In the genomic region with DNA sequence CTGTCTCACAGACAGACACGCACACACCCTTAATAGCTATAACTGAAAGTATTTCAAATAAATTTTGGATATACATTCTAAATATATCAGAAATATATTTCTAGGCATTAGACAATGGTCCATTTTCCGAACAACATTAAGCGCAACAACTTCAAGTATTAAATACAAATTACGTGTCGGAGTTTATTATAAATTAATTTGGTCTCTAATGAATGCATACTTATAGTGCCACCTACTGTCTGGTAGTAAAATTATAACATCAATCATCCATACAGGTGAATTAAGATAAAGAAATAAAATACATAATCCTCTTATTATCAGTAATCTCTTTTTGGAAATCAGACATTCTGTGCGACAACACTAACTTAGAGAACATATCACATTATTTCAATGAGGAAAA, we compare ENCODE assay signal across 11 cellular contexts. TPM values are rescaled to one million over a fixed set of nuclear protein-coding genes. Genes with fewer than 3 reads are reported as not detected.
DNase-seq lines count a peak whose midpoint lies in the region; ATAC-seq, FAIRE-seq and TF ChIP-seq lines count a peak whose summit lies in the region.
"Had no signal": no experiment of that assay in that cellular context is flagged by ENCODE, and none has a peak within 500 bp of the region (broad histone marks: within the 10 kb centered on the region; RNA-seq: fewer than 3 reads in every experiment).

No MANE protein-coding gene starts in this region.

- CTCF ChIA-PET in K562 (lab: Yijun Ruan, JAX; ENCODE audit: low intra/inter-chr PET ratio) = interaction anchor here (2.0 kb wide), 1 partner anchor 321 kb away, joined by 11 read pairs; no protein-coding TSS in a partner anchor

- no peaks in the 10 kb centered on the region for H3K4me1 ChIP-seq in CD4-positive, CD25-positive, alpha-beta regulatory T cell (ENCODE audit: control insufficient read depth, insufficient read depth, low read length, poor library complexity, severe bottlenecking)
- H3K4me1 ChIP-seq in K562 (replicated peaks in 1 of 2; ENCODE audit: control insufficient read depth in 2 of 2, insufficient read depth in 2 of 2, low read length in 2 of 2) = peaks cover 0 to 3% of the 10 kb centered on the region in 2 experiments; a peak in 1 of 5 replicates
- H3K4me1 ChIP-seq: testis had no signal

- peaks cover 3% of the 10 kb centered on the region for H3K27me3 ChIP-seq in CD4-positive, CD25-positive, alpha-beta regulatory T cell (ENCODE audit: control insufficient read depth, insufficient read depth, low read length)
- no peaks in the 10 kb centered on the region for H3K27me3 ChIP-seq in K562 (ENCODE audit: control insufficient read depth in 2 of 2, insufficient read depth in 2 of 2, low read length in 2 of 2)
- H3K27me3 ChIP-seq: testis had no signal

- H3K36me3 Mint-ChIP-seq in CD4-positive, CD25-positive, alpha-beta regulatory T cell = no peaks in the 10 kb centered on the region
- H3K36me3 Mint-ChIP-seq in HFFc6 (ENCODE audit: low read depth) (no peaks in the 10 kb centered on the region), mesothelial cell of epicardium (no peaks in the 10 kb centered on the region)
- H3K36me3 Mint-ChIP-seq in activated T-helper 2 cell treated with anti-CD3 and anti-CD28 coated beads, Interferon-gamma antibody, Interleukin-2, Interleukin-4, amounts not matched to agents 10 μg/mL and 5 μg/mL and 100 μg/mL, durations not matched to agents 14 hours and 24 hours and 36 hours (ENCODE audit: low read depth) = no peaks in the 10 kb centered on the region

- peak in 2 of 3 donors; percentile 10 to 34 for DNase-seq in CD4-positive, CD25-positive, alpha-beta regulatory T cell
- DNase-seq in HFFc6 (no peak), K562 (ENCODE audit: extremely low read depth in 1 of 4, low spot score in 3 of 4) (no peak), mesothelial cell of epicardium (ENCODE audit: low spot score in 2 of 2, unreplicated experiment in 2 of 2) (no peak), HPDE6-E6E7 (ENCODE audit: extremely low spot score) (no peak), kidney glomerular epithelial cell (lab: John Stamatoyannopoulos, UW) (no peak)
- no peak for DNase-seq in activated T-helper 2 cell treated with anti-CD3 and anti-CD28 coated beads, Interferon-gamma antibody, Interleukin-2, Interleukin-4, amounts not matched to agents 10 μg/mL and 5 μg/mL and 100 μg/mL, durations not matched to agents 14 hours and 24 hours and 36 hours (ENCODE audit: low spot score)
- DNase-seq: effector CD4-positive, alpha-beta T cell; T-helper 2 cell; testis had no signal

- FAIRE-seq in K562 (lab: Jason Lieb, UNC) = no peak

- no peak for TF ChIP-seq EP300 in K562 (IDR thresholded peaks at IDR 0.05; ENCODE audit: low read length)

- no peaks in the 10 kb centered on the region for H3K79me2 ChIP-seq in K562 (ENCODE audit: control insufficient read depth, insufficient read depth, low read length)

- H3K27ac Mint-ChIP-seq in CD4-positive, CD25-positive, alpha-beta regulatory T cell = no peak overlapping the region
- no peak overlapping the region for H3K27ac Mint-ChIP-seq in HFFc6
- no peak overlapping the region for H3K27ac Mint-ChIP-seq in mesothelial cell of epicardium
- no peak overlapping the region for H3K27ac Mint-ChIP-seq in activated T-helper 2 cell treated with anti-CD3 and anti-CD28 coated beads, Interferon-gamma antibody, Interleukin-2, Interleukin-4, amounts not matched to agents 10 μg/mL and 5 μg/mL and 100 μg/mL, durations not matched to agents 14 hours and 24 hours and 36 hours

- no peak for TF ChIP-seq POLR2A in K562 (conservative IDR thresholded peaks at IDR 0.05)

- peaks cover 0 to 3% (median 0%) of the 10 kb centered on the region in 7 donors for H3K9me3 Mint-ChIP-seq in CD4-positive, CD25-positive, alpha-beta regulatory T cell
- H3K9me3 Mint-ChIP-seq in HFFc6 (no peaks in the 10 kb centered on the region), mesothelial cell of epicardium (peaks cover 6% of the 10 kb centered on the region)
- H3K9me3 Mint-ChIP-seq in activated T-helper 2 cell treated with anti-CD3 and anti-CD28 coated beads, Interferon-gamma antibody, Interleukin-2, Interleukin-4, amounts not matched to agents 10 μg/mL and 5 μg/mL and 100 μg/mL, durations not matched to agents 14 hours and 24 hours and 36 hours = peaks cover 9% of the 10 kb centered on the region

- no peak overlapping the region for H3K9ac ChIP-seq in K562 (ENCODE audit: insufficient read depth in 1 of 2, low read depth in 2 of 2, low read length in 2 of 2)

- H4K20me1 ChIP-seq in K562 (replicated peaks; ENCODE audit: control insufficient read depth, insufficient read depth, low read length) = no peaks in the 10 kb centered on the region

- H3K9me3 ChIP-seq in CD4-positive, CD25-positive, alpha-beta regulatory T cell (ENCODE audit: control insufficient read depth in 2 of 2, low read length in 2 of 2) = peaks cover 0 to 9% of the 10 kb centered on the region in 2 experiments
- no peaks in the 10 kb centered on the region; the same call in 1 of the 2 replicates for H3K9me3 ChIP-seq in K562 (replicated peaks; ENCODE audit: control insufficient read depth, insufficient read depth, low read depth, low read length)
- H3K9me3 ChIP-seq: testis had no signal

- no peak overlapping the region for H3K27ac ChIP-seq in CD4-positive, CD25-positive, alpha-beta regulatory T cell (ENCODE audit: insufficient read depth, low read length, poor library complexity, severe bottlenecking)
- H3K27ac ChIP-seq in K562 (ENCODE audit: extremely low read depth, low read depth, low read length) = no peak overlapping the region
- H3K27ac ChIP-seq: testis had no signal

- peaks cover 32% of the 10 kb centered on the region for H3K27me3 Mint-ChIP-seq in CD4-positive, CD25-positive, alpha-beta regulatory T cell
- peaks cover 6% of the 10 kb centered on the region; the same call in 1 of the 2 replicates for H3K27me3 Mint-ChIP-seq in HFFc6 (ENCODE audit: insufficient read depth)
- no peaks in the 10 kb centered on the region for H3K27me3 Mint-ChIP-seq in mesothelial cell of epicardium (ENCODE audit: low read depth)
- H3K27me3 Mint-ChIP-seq in activated T-helper 2 cell treated with anti-CD3 and anti-CD28 coated beads, Interferon-gamma antibody, Interleukin-2, Interleukin-4, amounts not matched to agents 10 μg/mL and 5 μg/mL and 100 μg/mL, durations not matched to agents 14 hours and 24 hours and 36 hours (ENCODE audit: low read depth) = no peaks in the 10 kb centered on the region

- H3K9me1 ChIP-seq in K562 (ENCODE audit: control insufficient read depth, insufficient read depth, low read length) = no peaks in the 10 kb centered on the region

- no peaks in the 10 kb centered on the region for H3K4me1 Mint-ChIP-seq in CD4-positive, CD25-positive, alpha-beta regulatory T cell
- H3K4me1 Mint-ChIP-seq in HFFc6 (ENCODE audit: low read depth) (peaks cover 13% of the 10 kb centered on the region; the same call in 1 of the 2 replicates), mesothelial cell of epicardium (no peaks in the 10 kb centered on the region)
- H3K4me1 Mint-ChIP-seq in activated T-helper 2 cell treated with anti-CD3 and anti-CD28 coated beads, Interferon-gamma antibody, Interleukin-2, Interleukin-4, amounts not matched to agents 10 μg/mL and 5 μg/mL and 100 μg/mL, durations not matched to agents 14 hours and 24 hours and 36 hours (ENCODE audit: low read depth) = no peaks in the 10 kb centered on the region

- POLR2A ChIA-PET in K562 (lab: Yijun Ruan, JAX) = no interaction called here

- 0 out of 2 replicates have a peak overlapping the region, but pooled peaks have one; percentile 9 for H2AFZ ChIP-seq in K562 (ENCODE audit: low read depth, low read length)

- in situ Hi-C loops in K562 (cut with MboI) = no loop called here

- H3K4me3 Mint-ChIP-seq in CD4-positive, CD25-positive, alpha-beta regulatory T cell = no peak overlapping the region
- H3K4me3 Mint-ChIP-seq in HFFc6 = no peak overlapping the region
- H3K4me3 Mint-ChIP-seq in mesothelial cell of epicardium = no peak overlapping the region
- H3K4me3 Mint-ChIP-seq in activated T-helper 2 cell treated with anti-CD3 and anti-CD28 coated beads, Interferon-gamma antibody, Interleukin-2, Interleukin-4, amounts not matched to agents 10 μg/mL and 5 μg/mL and 100 μg/mL, durations not matched to agents 14 hours and 24 hours and 36 hours (ENCODE audit: low read depth) = no peak overlapping the region

- BruUV-seq in K562 (replicated peaks; lab: Mats Ljungman, UMichigan) = no TSS peak

- no peak overlapping the region for H3K4me2 ChIP-seq in K562 (ENCODE audit: insufficient read depth, low read length)

- H3K36me3 ChIP-seq in CD4-positive, CD25-positive, alpha-beta regulatory T cell (ENCODE audit: control insufficient read depth, insufficient read depth, low read length) = no peaks in the 10 kb centered on the region
- no peaks in the 10 kb centered on the region for H3K36me3 ChIP-seq in K562 (ENCODE audit: control insufficient read depth, insufficient read depth, low read length)

- 31% methylated on average over 6 of the region's 6 CpGs for WGBS in K562 (ENCODE audit: insufficient coverage, low coverage, missing lambda C conversion rate)

- intact Hi-C loops in K562 (cut with micrococcal nuclease) = loop anchor here (1.0 kb wide), 1 partner anchor 321 kb away; no protein-coding TSS in a partner anchor
- intact Hi-C loops in activated T-helper 2 cell treated with anti-CD3 and anti-CD28 coated beads, Interferon-gamma antibody, Interleukin-2, Interleukin-4, amounts not matched to agents 10 μg/mL and 5 μg/mL and 100 μg/mL, durations not matched to agents 14 hours and 24 hours and 36 hours (cut with micrococcal nuclease) = loop anchor here (1.0 kb wide), 1 partner anchor 322 kb away; no protein-coding TSS in a partner anchor

- ATAC-seq in CD4-positive, CD25-positive, alpha-beta regulatory T cell (ENCODE audit: low read depth in 2 of 2) = no peak
- ATAC-seq in K562 (no peak), GM19395 (IDR thresholded peaks at IDR 0.05; ENCODE audit: unreplicated experiment) (no peak)

- TF ChIP-seq CTCF in HFFc6 (IDR thresholded peaks at IDR 0.05) (peak; percentile 76), K562 (IDR thresholded peaks at IDR 0.05 in 2 of 3, conservative IDR thresholded peaks at IDR 0.05 in 1 of 3; ENCODE audit: insufficient read depth in 2 of 3, low read depth in 1 of 3, low read length in 3 of 3) (peak in 2 of 3 experiments; percentile 11 to 49; a peak in 3 of 6 replicates), mesothelial cell of epicardium (IDR thresholded peaks at IDR 0.05; ENCODE audit: unreplicated experiment) (peak; percentile 15)

- no peak overlapping the region for H3K4me3 ChIP-seq in CD4-positive, CD25-positive, alpha-beta regulatory T cell (ENCODE audit: low read depth, low read length)
- H3K4me3 ChIP-seq in K562 = no peak overlapping the region
- H3K4me3 ChIP-seq: testis had no signal

- peak; percentile 36 to 61 for TF ChIP-seq RAD21 in K562 (CRISPR knock-in tag; conservative IDR thresholded peaks at IDR 0.05 in 1 of 2, IDR thresholded peaks at IDR 0.05 in 1 of 2)

RNA-seq across cellular contexts. Expression of a gene that starts 27.2 kb away (rescaled TPM):
- total RNA-seq in CD4-positive, CD25-positive, alpha-beta regulatory T cell = 17.0 TPM
- 10 to 100 TPM; 41.8 to 43.2 (median 42.3) TPM for polyA plus RNA-seq in CD4-positive, CD25-positive, alpha-beta regulatory T cell
- 10 to 100 TPM; 27.7 to 37.0 (median 35.7) TPM for total RNA-seq in HFFc6 (2021; fragmentation: NEBNext Ultra II Directional; extraction: Animal tissue kit (Norgen Biotek cat#: 25700))
- total RNA-seq in K562 (2011; cell fraction: chromatin; rRNA removed; ENCODE audit: low replicate concordance) = 13.8 and 49.6 TPM in 2 replicates
- 9.2 and 10.9 TPM in 2 replicates for total RNA-seq in K562 (2011; cell fraction: nucleolus; rRNA removed)
- total RNA-seq in K562 (2011; cell fraction: nucleoplasm; rRNA removed) = 19.1 and 21.8 TPM in 2 replicates
- 65.3 and 66.4 TPM in 2 replicates for total RNA-seq in K562 (2014; rRNA removed)
- 74.5 and 82.5 TPM in 2 replicates for total RNA-seq in K562 (2014; rRNA removed; fragmentation: Illumina TruSeq; extraction: Trizol)
- 48.3 and 49.4 TPM in 2 replicates for total RNA-seq in K562 (2015; rRNA removed; fragmentation: Illumina TruSeq; extraction: Trizol)
- total RNA-seq in K562 (2021) = 73.3 and 74.1 TPM in 2 replicates
- polyA plus RNA-seq in K562 (2011; rRNA removed) = 56.3 and 84.6 TPM in 2 replicates
- polyA plus RNA-seq in K562 (2011; cell fraction: cytosol; rRNA removed) = 13.5 and 17.5 TPM in 2 replicates
- polyA plus RNA-seq in K562 (2011; cell fraction: nucleus; rRNA removed) = 11.9 and 16.0 TPM in 2 replicates
- 51.0 and 59.8 TPM in 2 replicates for polyA plus RNA-seq in K562 (2012)
- polyA plus RNA-seq in K562 (2014; fragmentation: Illumina TruSeq; extraction: Trizol) = 58.4 and 64.8 TPM in 2 replicates
- polyA plus RNA-seq in K562 (2014; fragmentation: Nextera tagmentation; extraction: Ambion mirVana) = 10 to 100 TPM; 29.7 to 32.0 TPM
- polyA plus RNA-seq in K562 (2014; rRNA removed) = 92.2 and 108 TPM in 2 replicates
- polyA minus RNA-seq in K562 (2011; rRNA and poly(A)+ RNA removed) = 39.0 and 55.8 TPM in 2 replicates
- 17.4 and 24.0 TPM in 2 replicates for polyA minus RNA-seq in K562 (2011; cell fraction: cytosol; rRNA and poly(A)+ RNA removed)
- polyA minus RNA-seq in K562 (2011; cell fraction: nucleus; rRNA and poly(A)+ RNA removed) = 12.3 and 20.1 TPM in 2 replicates
- 24.7 to 27.5 TPM (median 27.2 TPM) in 3 replicates for total RNA-seq in mesothelial cell of epicardium
- total RNA-seq in activated T-helper 2 cell treated with anti-CD3 and anti-CD28 coated beads, Interferon-gamma antibody, Interleukin-2, Interleukin-4, amounts not matched to agents 10 μg/mL and 5 μg/mL and 100 μg/mL, durations not matched to agents 14 hours and 24 hours and 36 hours = 36.2 and 37.7 TPM in 2 replicates

Comparison
In these comparisons a context has a peak if more than half of its experiments do, and no peak if none do; other contexts are left out.
1. DNase-seq: peak in CD4-positive, CD25-positive, alpha-beta regulatory T cell (2 of 3); none in HFFc6 (single experiment), K562 (0 of 4), mesothelial cell of epicardium (0 of 2), activated T-helper 2 cell treated with anti-CD3 and anti-CD28 coated beads, Interferon-gamma antibody, Interleukin-2, Interleukin-4, amounts not matched to agents 10 μg/mL and 5 μg/mL and 100 μg/mL, durations not matched to agents 14 hours and 24 hours and 36 hours (single experiment), HPDE6-E6E7 (single experiment) and kidney glomerular epithelial cell (single experiment).
2. CTCF ChIP-seq: peak in every context shown above with its lines; median percentile 76 in HFFc6; 30 in K562; 15 in mesothelial cell of epicardium.